In the genomic region with DNA sequence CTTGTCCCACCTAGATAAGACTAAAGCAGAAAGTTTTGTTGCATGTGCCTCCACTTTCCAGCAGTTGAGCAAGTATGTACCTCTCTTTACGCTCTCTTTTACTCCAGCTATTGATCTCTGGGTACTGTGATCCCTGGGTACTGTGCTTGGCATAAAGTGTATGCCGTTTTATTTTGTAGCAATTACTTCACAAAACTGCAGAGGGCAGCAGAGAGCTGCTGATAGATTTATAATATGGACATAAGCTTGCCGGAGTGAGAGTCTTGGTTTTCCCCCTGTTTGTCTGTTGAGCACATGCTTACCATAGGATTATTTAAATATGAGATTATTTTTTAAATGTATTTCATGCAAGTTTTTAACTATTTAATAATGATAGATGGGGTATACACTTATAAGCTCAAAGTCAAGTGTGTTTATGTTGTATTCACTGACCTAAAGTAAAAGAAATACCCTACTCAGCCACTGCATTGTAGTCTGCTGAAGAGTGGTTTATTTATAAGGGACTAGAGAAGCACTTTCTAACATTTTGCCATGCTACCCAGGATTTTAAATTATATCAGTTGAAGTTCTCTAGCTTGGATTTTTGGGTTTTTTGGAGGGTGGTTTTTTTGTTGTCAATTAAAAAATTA, we compare ENCODE assay signal across 8 cellular contexts. TPM values are rescaled to one million over a fixed set of nuclear protein-coding genes. Genes with fewer than 3 reads are reported as not detected.
DNase-seq lines count a peak whose midpoint lies in the region; ATAC-seq and TF ChIP-seq lines count a peak whose summit lies in the region.

No MANE protein-coding gene starts in this region.

- H3K9ac ChIP-seq in Loucy (ENCODE audit: low read depth, low read length, poor library complexity, severe bottlenecking): no peak overlapping the region

- no peak overlapping the region for H3K4me3 Mint-ChIP-seq in activated naive CD4-positive, alpha-beta T cell treated with anti-CD3 and anti-CD28 coated beads, Interleukin-2, amount 50 U/mL, for 24 hours

- H3K4me2 ChIP-seq in Loucy (ENCODE audit: low read depth, low read length, poor library complexity, severe bottlenecking): no peak overlapping the region

- no peaks in the 10 kb centered on the region for H4K20me1 ChIP-seq in Loucy (ENCODE audit: insufficient read depth, low read length, poor library complexity, severe bottlenecking)

- H3K4me3 ChIP-seq in GM12865 (ENCODE audit: low read depth, low read length) (no peak overlapping the region), Loucy (ENCODE audit: low read length, poor library complexity, severe bottlenecking) (no peak overlapping the region), psoas muscle (no peak overlapping the region)

- intact Hi-C loops in psoas muscle (cut with DNase I): loop anchor here (1.0 to 10.0 kb wide), 5 partner anchors 93 to 373 kb away; a partner anchor contains a TSS

- TF ChIP-seq CTCF in GM12865 (IDR thresholded peaks at IDR 0.05; ENCODE audit: insufficient read depth, low read depth, low read length, missing control alignments): peak; percentile 72
- TF ChIP-seq CTCF in Loucy (conservative IDR thresholded peaks at IDR 0.05; ENCODE audit: low read length): peak; percentile 60
- peak; percentile 83 for TF ChIP-seq CTCF in psoas muscle (IDR thresholded peaks at IDR 0.05)

- H3K27me3 Mint-ChIP-seq in activated naive CD4-positive, alpha-beta T cell treated with anti-CD3 and anti-CD28 coated beads, Interleukin-2, amount 50 U/mL, for 24 hours: no peaks in the 10 kb centered on the region

- H3K9me3 Mint-ChIP-seq in activated naive CD4-positive, alpha-beta T cell treated with anti-CD3 and anti-CD28 coated beads, Interleukin-2, amount 50 U/mL, for 24 hours: no peaks in the 10 kb centered on the region

- no peaks in the 10 kb centered on the region for H3K9me2 ChIP-seq in Loucy (replicated peaks; ENCODE audit: low read depth, low read length)

- 15 to 20% (median 16%) methylated on average over 3 of the region's 3 CpGs for WGBS in psoas muscle, 3 donors

- peaks cover 44% of the 10 kb centered on the region for H3K4me1 Mint-ChIP-seq in activated naive CD4-positive, alpha-beta T cell treated with anti-CD3 and anti-CD28 coated beads, Interleukin-2, amount 50 U/mL, for 24 hours

- no peaks in the 10 kb centered on the region for H3F3A ChIP-seq in Loucy (ENCODE audit: low read depth)

- no peak overlapping the region for H2AFZ ChIP-seq in Loucy (ENCODE audit: low read length)

- no peaks in the 10 kb centered on the region for H3K36me3 ChIP-seq in Loucy (ENCODE audit: insufficient read depth, low read length)
- H3K36me3 ChIP-seq in psoas muscle (ENCODE audit: insufficient read depth in 1 of 2, low read depth in 1 of 2): peaks cover 0 to 56% of the 10 kb centered on the region in 2 donors

- H3K9me3 ChIP-seq in Loucy (ENCODE audit: insufficient read depth, low read depth, low read length) (no peaks in the 10 kb centered on the region), psoas muscle (no peaks in the 10 kb centered on the region)

- H3K27me3 ChIP-seq in Loucy (ENCODE audit: insufficient read depth, low read length, poor library complexity, severe bottlenecking): no peaks in the 10 kb centered on the region
- no peaks in the 10 kb centered on the region for H3K27me3 ChIP-seq in psoas muscle (ENCODE audit: insufficient read depth in 3 of 3, low read length in 2 of 3)

- no peaks in the 10 kb centered on the region for H3K4me1 ChIP-seq in Loucy (ENCODE audit: insufficient read depth, low read length, poor library complexity, severe bottlenecking)
- H3K4me1 ChIP-seq in psoas muscle: no peaks in the 10 kb centered on the region

- no peak overlapping the region for H3K27ac ChIP-seq in psoas muscle

- peaks cover 12% of the 10 kb centered on the region for H3K36me3 Mint-ChIP-seq in activated naive CD4-positive, alpha-beta T cell treated with anti-CD3 and anti-CD28 coated beads, Interleukin-2, amount 50 U/mL, for 24 hours

- DNase-seq in GM12865 (ENCODE audit: low read depth) (peak; percentile 75), HCEC 1CT (peak; percentile 61), RPMI7951 (ENCODE audit: low read depth) (peak; percentile 53), glomerular visceral epithelial cell (ENCODE audit: extremely low spot score) (peak; percentile 77), psoas muscle (no peak)

- H3K27ac Mint-ChIP-seq in activated naive CD4-positive, alpha-beta T cell treated with anti-CD3 and anti-CD28 coated beads, Interleukin-2, amount 50 U/mL, for 24 hours: peak overlapping the region; percentile 84

- peak; percentile 86 to 95 (median 91) for ATAC-seq in psoas muscle
- no peak for ATAC-seq in HG02840 (IDR thresholded peaks at IDR 0.05; ENCODE audit: low FRiP score, unreplicated experiment)

- H3K79me2 ChIP-seq in Loucy (ENCODE audit: insufficient read depth, low read length): no peaks in the 10 kb centered on the region

RNA-seq across cellular contexts. Expression of a gene that starts 13.0 kb away (rescaled TPM):
- total RNA-seq in RPMI7951 (2014; rRNA removed; shearing (Covaris generic)): 43.9 and 46.9 TPM in 2 replicates
- total RNA-seq in psoas muscle: 10 to 100 TPM; 55.2 to 64.3 (median 57.8) TPM
- 100 to 1,000 TPM in 1 of 3 donors, 10 to 100 TPM in 2; 80.3 to 181 (median 82.0) TPM for polyA plus RNA-seq in psoas muscle

Comparison
In these comparisons a context has a peak if more than half of its experiments do, and no peak if none do; other contexts are left out.
1. DNase-seq: peak in GM12865 (single experiment), HCEC 1CT (single experiment), RPMI7951 (single experiment) and glomerular visceral epithelial cell (single experiment); none in psoas muscle (0 of 2).
2. Peak in every context shown above with its lines, with median percentiles within 50 percentile points of each other: CTCF ChIP-seq.